Comparison of ENCODE assay signal across 8 cellular contexts in genomic region chr9:131709741-131710499, GRCh38.
DNase-seq lines count a peak whose midpoint lies in the region; ATAC-seq and FAIRE-seq lines count a peak whose summit lies in the region.

No MANE protein-coding gene starts in this region.

- H3K27me3 ChIP-seq in muscle layer of duodenum (ENCODE audit: low read depth, low read length), result no peaks in the 10 kb centered on the region

- H3K9me3 ChIP-seq in muscle layer of duodenum (ENCODE audit: control insufficient read depth in 1 of 2, low read length in 2 of 2), result no peaks in the 10 kb centered on the region

- peaks cover 11 to 27% of the 10 kb centered on the region in 2 donors for H3K4me1 ChIP-seq in muscle layer of duodenum (ENCODE audit: control insufficient read depth in 1 of 2, insufficient read depth in 2 of 2, low read length in 2 of 2)

- H3K36me3 ChIP-seq in muscle layer of duodenum (ENCODE audit: control insufficient read depth in 1 of 2, insufficient read depth in 2 of 2, low read length in 2 of 2), result no peaks in the 10 kb centered on the region

- peak; percentile 32 for ATAC-seq in HG03469 (IDR thresholded peaks at IDR 0.05; ENCODE audit: unreplicated experiment)
- ATAC-seq in HG03139 (IDR thresholded peaks at IDR 0.05; ENCODE audit: unreplicated experiment), result no peak

- H3K27ac ChIP-seq in muscle layer of duodenum (ENCODE audit: low read length), result peak overlapping the region; percentile 64

- no peak overlapping the region for H3K4me3 ChIP-seq in muscle layer of duodenum (ENCODE audit: low read depth in 1 of 2, low read length in 2 of 2)

- no peak for FAIRE-seq in HTR-8/SVneo (lab: Jason Lieb, UNC)

- peak; percentile 31 for DNase-seq in stimulated activated CD4-positive, alpha-beta T cell treated with anti-CD3 and anti-CD28 coated beads, Interleukin-15, amount 100 ng/mL, for 24 hours
- no peak for DNase-seq in stimulated activated CD4-positive, alpha-beta T cell treated with anti-CD3 and anti-CD28 coated beads, Interleukin-4, amount 100 ng/mL, for 4 hours
- DNase-seq in amniotic epithelial cell (ENCODE audit: low read depth), result peak; percentile 85
- DNase-seq in GF-D8 (lab: John Stamatoyannopoulos, UW), result no peak
- DNase-seq in HTR-8/SVneo (ENCODE audit: insufficient read length, low spot score), result no peak

Comparison
In these comparisons a context has a peak if more than half of its experiments do, and no peak if none do; other contexts are left out.
1. DNase-seq: peak in stimulated activated CD4-positive, alpha-beta T cell treated with anti-CD3 and anti-CD28 coated beads, Interleukin-15, amount 100 ng/mL, for 24 hours (single experiment) and amniotic epithelial cell (single experiment); none in stimulated activated CD4-positive, alpha-beta T cell treated with anti-CD3 and anti-CD28 coated beads, Interleukin-4, amount 100 ng/mL, for 4 hours (0 of 2), GF-D8 (single experiment) and HTR-8/SVneo (single experiment).